ENCODE assay signal across 1 cellular context in genomic region chr5:149790276-149790675, GRCh38.
TF ChIP-seq lines count a peak whose summit lies in the region.

No MANE protein-coding gene starts in this region.

TF ChIP-seq in HepG2, 621 proteins besides CTCF, POLR2A, EP300 and RAD21 (continued from another document):
- TF ChIP-seq MLXIP (CRISPR knock-in tag; IDR thresholded peaks at IDR 0.05; ENCODE audit: borderline replicate concordance) (no peak), ZNF33B (CRISPR knock-in tag; IDR thresholded peaks at IDR 0.05) (no peak), SMARCE1 (IDR thresholded peaks at IDR 0.05; ENCODE audit: borderline replicate concordance) (no peak), ZFP90 (CRISPR knock-in tag; IDR thresholded peaks at IDR 0.05; ENCODE audit: borderline replicate concordance) (no peak), JUN (CRISPR knock-in tag; IDR thresholded peaks at IDR 0.05) (no peak)
